In the genomic region with DNA sequence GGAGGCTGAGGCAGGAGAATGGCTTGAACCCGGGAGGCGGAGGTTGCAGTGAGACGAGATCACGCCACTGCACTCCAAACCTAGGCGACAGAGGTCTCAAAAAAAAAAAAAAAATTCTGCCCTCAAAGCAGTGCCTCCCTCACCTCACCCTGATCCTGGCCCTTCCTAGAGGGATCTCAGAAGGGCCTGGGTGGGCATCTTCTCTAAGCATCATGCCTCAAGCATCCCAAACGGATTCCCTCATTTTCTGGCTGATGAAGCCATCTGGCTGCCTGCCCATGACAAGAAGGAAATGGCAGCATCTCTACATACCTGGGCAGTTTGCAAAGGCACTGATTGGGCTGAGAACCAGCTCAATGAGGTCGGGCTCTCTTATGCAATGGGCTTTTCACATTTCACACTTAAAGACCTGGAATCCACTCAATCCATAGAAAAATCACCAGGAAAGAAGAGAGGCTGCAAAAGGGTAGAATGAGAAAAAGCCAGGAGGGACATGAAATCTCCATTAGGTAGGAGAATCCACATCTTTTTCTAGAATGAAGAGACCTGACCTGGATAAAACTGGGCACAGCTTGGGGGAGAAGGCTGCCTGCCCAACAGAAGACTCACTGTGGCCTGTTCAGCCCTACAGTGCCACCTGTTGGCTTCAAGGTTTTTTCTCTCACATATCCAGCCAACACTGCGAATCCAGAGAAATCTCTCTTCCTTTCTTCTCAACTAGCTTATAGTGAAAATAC, we compare ENCODE assay signal across 9 cellular contexts. TPM values are rescaled to one million over a fixed set of nuclear protein-coding genes. Genes with fewer than 3 reads are reported as not detected.
A peak's percentile ranks its signal among the peaks of the same experiment; 100 is the strongest.
DNase-seq lines count a peak whose midpoint lies in the region; ATAC-seq and TF ChIP-seq lines count a peak whose summit lies in the region.
"Had no signal": no experiment of that assay in that cellular context is flagged by ENCODE, and none has a peak within 500 bp of the region (broad histone marks: within the 10 kb centered on the region; RNA-seq: fewer than 3 reads in every experiment).

No MANE protein-coding gene starts in this region.

- peaks cover 5% of the 10 kb centered on the region for H3K4me1 Mint-ChIP-seq in activated naive CD8-positive, alpha-beta T cell treated with anti-CD3 and anti-CD28 coated beads, Interleukin-2, amount 50 U/mL, for 24 hours

- peaks cover 91% of the 10 kb centered on the region for H3K36me3 ChIP-seq in left ventricle myocardium inferior
- H3K36me3 ChIP-seq in testis (ENCODE audit: low read depth, missing control alignments), result no peaks in the 10 kb centered on the region

- H3K4me1 ChIP-seq in left ventricle myocardium inferior, result peaks cover 44% of the 10 kb centered on the region
- peaks cover 7% of the 10 kb centered on the region for H3K4me1 ChIP-seq in testis

- H3K4me3 ChIP-seq in left ventricle myocardium inferior, result no peak overlapping the region
- no peak overlapping the region for H3K4me3 ChIP-seq in testis

- WGBS in testis, 2 donors, result 71 to 81% methylated on average over 8 of the region's 8 CpGs

- no peak overlapping the region for H3K4me3 Mint-ChIP-seq in activated naive CD8-positive, alpha-beta T cell treated with anti-CD3 and anti-CD28 coated beads, Interleukin-2, amount 50 U/mL, for 24 hours

- TF ChIP-seq POLR2A in testis (IDR thresholded peaks at IDR 0.05), result no peak

- H3K36me3 Mint-ChIP-seq in activated naive CD8-positive, alpha-beta T cell treated with anti-CD3 and anti-CD28 coated beads, Interleukin-2, amount 50 U/mL, for 24 hours (ENCODE audit: low read depth), result no peaks in the 10 kb centered on the region

- TF ChIP-seq CTCF in left ventricle myocardium inferior (IDR thresholded peaks at IDR 0.05; ENCODE audit: borderline replicate concordance) (peak; percentile 52), testis (IDR thresholded peaks at IDR 0.05) (peak in 2 of 3 experiments; percentile 11 to 42)

- no peaks in the 10 kb centered on the region for H3K9me3 ChIP-seq in left ventricle myocardium inferior (replicated peaks)
- no peaks in the 10 kb centered on the region for H3K9me3 ChIP-seq in testis

- intact Hi-C loops in left ventricle myocardium inferior (cut with micrococcal nuclease), result no loop called here
- intact Hi-C loops in Right ventricle myocardium superior (cut with DNase I), result no loop called here
- intact Hi-C loops in testis (cut with DNase I; ENCODE audit: low total_unique reads), result loop anchor here (10.0 kb wide), 1 partner anchor 122 kb away; no protein-coding TSS in a partner anchor

- no peaks in the 10 kb centered on the region for H3K9me3 Mint-ChIP-seq in activated naive CD8-positive, alpha-beta T cell treated with anti-CD3 and anti-CD28 coated beads, Interleukin-2, amount 50 U/mL, for 24 hours

- ATAC-seq in Right ventricle myocardium superior (ENCODE audit: poor library complexity) (no peak), GM19467 (IDR thresholded peaks at IDR 0.05; ENCODE audit: unreplicated experiment) (no peak), HG03439 (IDR thresholded peaks at IDR 0.05; ENCODE audit: unreplicated experiment) (no peak)
- ATAC-seq in activated naive CD8-positive, alpha-beta T cell treated with anti-CD3 and anti-CD28 coated beads, Interleukin-2, amount 50 U/mL, for 24 hours, result peak; percentile 55

- H3K27me3 Mint-ChIP-seq in activated naive CD8-positive, alpha-beta T cell treated with anti-CD3 and anti-CD28 coated beads, Interleukin-2, amount 50 U/mL, for 24 hours, result peaks cover 9% of the 10 kb centered on the region

- DNase-seq in left ventricle myocardium inferior (no peak), Right ventricle myocardium superior (no peak), NAMALWA (ENCODE audit: low spot score) (peak; percentile 66), iPS-NIHi11 (ENCODE audit: low spot score) (peak; percentile 63), testis (peak; percentile 59)
- peak; percentile 37 for DNase-seq in activated naive CD8-positive, alpha-beta T cell treated with anti-CD3 and anti-CD28 coated beads, Interleukin-2, amount 50 U/mL, for 24 hours

- H3K27me3 ChIP-seq in left ventricle myocardium inferior (ENCODE audit: low read depth), result no peaks in the 10 kb centered on the region
- no peaks in the 10 kb centered on the region for H3K27me3 ChIP-seq in testis

- no peak overlapping the region for H3K27ac ChIP-seq in left ventricle myocardium inferior (replicated peaks)
- no peak overlapping the region for H3K27ac ChIP-seq in testis

- H3K27ac Mint-ChIP-seq in activated naive CD8-positive, alpha-beta T cell treated with anti-CD3 and anti-CD28 coated beads, Interleukin-2, amount 50 U/mL, for 24 hours, result no peak overlapping the region

RNA-seq across cellular contexts. Expression of gene PDLIM1, which starts 48.1 kb away (rescaled TPM):
- total RNA-seq in left ventricle myocardium inferior (358 TPM), Right ventricle myocardium superior (226 TPM), testis (10 to 100 TPM; 14.9 to 23.5 TPM)
- polyA plus RNA-seq in testis (ENCODE audit: insufficient read depth, low read depth, low replicate concordance), result 64.3 TPM

RNA-seq across cellular contexts. Expression of gene ACSM6, which starts 48.7 kb away (rescaled TPM):
- total RNA-seq in left ventricle myocardium inferior, result not detected
- not detected for total RNA-seq in Right ventricle myocardium superior
- not detected for total RNA-seq in testis
- polyA plus RNA-seq in testis (ENCODE audit: insufficient read depth, low read depth, low replicate concordance), result not detected
- total RNA-seq: dermis microvascular lymphatic vessel endothelial cell had no signal

Comparison
In these comparisons a context has a peak if more than half of its experiments do, and no peak if none do; other contexts are left out.
1. DNase-seq: peak in NAMALWA (single experiment), activated naive CD8-positive, alpha-beta T cell treated with anti-CD3 and anti-CD28 coated beads, Interleukin-2, amount 50 U/mL, for 24 hours (single experiment), iPS-NIHi11 (single experiment) and testis (single experiment); none in left ventricle myocardium inferior (single experiment) and Right ventricle myocardium superior (single experiment).